In the genomic region with DNA sequence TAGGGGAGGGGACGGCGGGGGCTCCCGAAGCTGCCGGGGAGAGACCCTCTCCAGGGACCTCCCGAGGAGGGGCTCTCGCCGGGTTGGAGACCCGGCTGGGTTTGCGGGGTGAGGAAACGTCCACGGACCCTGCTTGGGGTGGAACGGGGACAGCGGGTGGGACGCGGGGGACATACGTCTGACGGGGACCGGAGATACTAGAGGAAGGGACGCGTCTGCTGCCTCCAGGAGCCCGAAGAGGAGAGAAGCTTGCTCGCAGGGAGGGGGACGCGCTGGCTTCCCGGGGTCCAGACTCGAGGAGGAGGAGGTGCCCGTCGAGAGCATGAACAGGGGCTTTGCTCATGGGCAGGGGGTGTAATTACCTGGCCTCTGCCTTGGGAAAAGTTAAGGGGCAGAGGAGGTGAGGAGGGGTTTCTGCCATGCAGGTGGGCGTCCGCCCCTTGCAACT, we compare ENCODE assay signal across 8 cellular contexts. TPM values are rescaled to one million over a fixed set of nuclear protein-coding genes. Genes with fewer than 3 reads are reported as not detected.
DNase-seq lines count a peak whose midpoint lies in the region; ATAC-seq and TF ChIP-seq lines count a peak whose summit lies in the region.

No MANE protein-coding gene starts in this region.

- no peak overlapping the region for H3K4me3 ChIP-seq in CD4-positive, CD25-positive, alpha-beta regulatory T cell (ENCODE audit: low read depth, low read length)
- peak overlapping the region; percentile 71 to 83 for H3K4me3 ChIP-seq in Panc1 (ENCODE audit: low read depth in 2 of 2, low read length in 2 of 2)

- peak in 2 of 3 donors; percentile 38 to 42 for DNase-seq in CD4-positive, CD25-positive, alpha-beta regulatory T cell
- DNase-seq in Panc1 (ENCODE audit: low read depth, low spot score) = no peak
- DNase-seq in dermis blood vessel endothelial cell = peak; percentile 23
- no peak for DNase-seq in naive B cell
- no peak for DNase-seq in kidney glomerular epithelial cell (lab: John Stamatoyannopoulos, UW)
- DNase-seq in activated CD4-positive, CD25-positive, alpha-beta regulatory T cell treated with anti-CD3 and anti-CD28 coated beads, Interleukin-2, amount 50 U/mL, for 72 hours = no peak

- H3K27ac Mint-ChIP-seq in CD4-positive, CD25-positive, alpha-beta regulatory T cell = peak overlapping the region in 2 of 3 donors; percentile 79 to 82
- peak overlapping the region in 2 of 6 donors; percentile 34 to 68 for H3K27ac Mint-ChIP-seq in naive B cell

- H3K9me3 Mint-ChIP-seq in CD4-positive, CD25-positive, alpha-beta regulatory T cell = no peaks in the 10 kb centered on the region
- H3K9me3 Mint-ChIP-seq in naive B cell = no peaks in the 10 kb centered on the region

- CTCF ChIA-PET in Panc1 (lab: Charles Lee) = interaction anchor here (0.6 to 2.3 kb wide), 4 partner anchors 16 to 1203 kb away, joined by 3 to 12 read pairs (median 5); no protein-coding TSS in a partner anchor

- no TSS peak for BruUV-seq in Panc1 (replicated peaks; lab: Mats Ljungman, UMichigan)

- H3K9me3 ChIP-seq in CD4-positive, CD25-positive, alpha-beta regulatory T cell (ENCODE audit: control insufficient read depth in 2 of 2, low read length in 2 of 2) = no peaks in the 10 kb centered on the region
- no peaks in the 10 kb centered on the region for H3K9me3 ChIP-seq in Panc1 (ENCODE audit: control insufficient read depth, insufficient read depth, low read depth, low read length)

- no peaks in the 10 kb centered on the region for H3K36me3 ChIP-seq in CD4-positive, CD25-positive, alpha-beta regulatory T cell (ENCODE audit: control insufficient read depth, insufficient read depth, low read length)
- H3K36me3 ChIP-seq in Panc1 (ENCODE audit: control insufficient read depth, insufficient read depth, low read length) = peaks cover 2% of the 10 kb centered on the region; the same call in 1 of the 2 replicates

- TF ChIP-seq CTCF in Panc1 (IDR thresholded peaks at IDR 0.05) = no peak

- H3K36me3 Mint-ChIP-seq in CD4-positive, CD25-positive, alpha-beta regulatory T cell = no peaks in the 10 kb centered on the region
- no peaks in the 10 kb centered on the region for H3K36me3 Mint-ChIP-seq in naive B cell

- H3K27me3 Mint-ChIP-seq in CD4-positive, CD25-positive, alpha-beta regulatory T cell = no peaks in the 10 kb centered on the region
- peaks cover 3 to 14% (median 7%) of the 10 kb centered on the region in 3 donors for H3K27me3 Mint-ChIP-seq in naive B cell

- H3K4me1 Mint-ChIP-seq in CD4-positive, CD25-positive, alpha-beta regulatory T cell = peaks cover 0 to 15% (median 3%) of the 10 kb centered on the region in 4 donors
- H3K4me1 Mint-ChIP-seq in naive B cell = peaks cover 12 to 22% (median 21%) of the 10 kb centered on the region in 3 donors

- H3K4me3 Mint-ChIP-seq in CD4-positive, CD25-positive, alpha-beta regulatory T cell = peak overlapping the region; percentile 86 to 91 (median 88)
- H3K4me3 Mint-ChIP-seq in naive B cell = peak overlapping the region; percentile 89 to 96 (median 92)

- H3K27ac ChIP-seq in CD4-positive, CD25-positive, alpha-beta regulatory T cell (ENCODE audit: insufficient read depth, low read length, poor library complexity, severe bottlenecking) = no peak overlapping the region
- peak overlapping the region; percentile 53 for H3K27ac ChIP-seq in Panc1 (ENCODE audit: low read length)

- H3K27me3 ChIP-seq in CD4-positive, CD25-positive, alpha-beta regulatory T cell (ENCODE audit: control insufficient read depth, insufficient read depth, low read length) = no peaks in the 10 kb centered on the region
- H3K27me3 ChIP-seq in Panc1 (ENCODE audit: control insufficient read depth, insufficient read depth, low read length) = no peaks in the 10 kb centered on the region

- in situ Hi-C loops in Panc1 (cut with HindIII; ENCODE audit: low pct_unique_long_range_greater_than_20kb, low sequenced_read_pairs) = no loop called here

- intact Hi-C loops in Panc1 (cut with micrococcal nuclease; ENCODE audit: unreplicated experiment) = no loop called here

- H3K4me1 ChIP-seq in CD4-positive, CD25-positive, alpha-beta regulatory T cell (ENCODE audit: control insufficient read depth, insufficient read depth, low read length, poor library complexity, severe bottlenecking) = peaks cover 17% of the 10 kb centered on the region
- H3K4me1 ChIP-seq in Panc1 (ENCODE audit: control insufficient read depth, insufficient read depth, low read length) = peaks cover 6% of the 10 kb centered on the region; the same call in 1 of the 2 replicates

- POLR2A ChIA-PET in Panc1 (lab: Charles Lee) = no interaction called here

- ATAC-seq in CD4-positive, CD25-positive, alpha-beta regulatory T cell (ENCODE audit: low read depth in 2 of 2) = peak; percentile 21 to 31
- ATAC-seq in GM19455 (IDR thresholded peaks at IDR 0.05; ENCODE audit: unreplicated experiment) (peak; percentile 22), Panc1 (peak; percentile 21; the same call in 1 of the 2 replicates), naive B cell (ENCODE audit: low read depth in 2 of 2) (peak; percentile 30 to 32), GM21526 (IDR thresholded peaks at IDR 0.05; ENCODE audit: low FRiP score, unreplicated experiment) (no peak)

RNA-seq across cellular contexts. Expression of gene DNMT3B, which starts 0.6 kb away (rescaled TPM):
- total RNA-seq in CD4-positive, CD25-positive, alpha-beta regulatory T cell = 0.47 TPM
- polyA plus RNA-seq in CD4-positive, CD25-positive, alpha-beta regulatory T cell = under 1 TPM in 1 of 4 donors, not detected in 3; 0.14 TPM
- 3.5 TPM for total RNA-seq in Panc1 (2021; ENCODE audit: unreplicated experiment)
- 2.1 TPM for polyA plus RNA-seq in Panc1 (2012; ENCODE audit: insufficient read length)
- 2.9 and 5.5 TPM in 2 replicates for total RNA-seq in dermis blood vessel endothelial cell
- polyA plus RNA-seq in naive B cell (ENCODE audit: low read depth in 6 of 6) = under 1 TPM in 3 of 6 donors, not detected in 3; 0.08 to 0.13 (median 0.10) TPM

RNA-seq across cellular contexts. Expression of gene COMMD7, which starts 19.5 kb away (rescaled TPM):
- 52.3 TPM for total RNA-seq in CD4-positive, CD25-positive, alpha-beta regulatory T cell
- polyA plus RNA-seq in CD4-positive, CD25-positive, alpha-beta regulatory T cell = 100 to 1,000 TPM; 120 to 157 (median 140) TPM
- total RNA-seq in Panc1 (2021; ENCODE audit: unreplicated experiment) (24.8 TPM), dermis blood vessel endothelial cell (24.4 and 28.1 TPM in 2 replicates)
- polyA plus RNA-seq in Panc1 (2012; ENCODE audit: insufficient read length) = 23.3 TPM
- 10 to 100 TPM; 80.6 to 96.9 (median 85.7) TPM for polyA plus RNA-seq in naive B cell (ENCODE audit: low read depth in 6 of 6)

RNA-seq across cellular contexts. Expression of gene MAPRE1, which starts 57.0 kb away (rescaled TPM):
- 114 TPM for total RNA-seq in CD4-positive, CD25-positive, alpha-beta regulatory T cell
- 10 to 100 TPM; 81.3 to 99.4 (median 92.6) TPM for polyA plus RNA-seq in CD4-positive, CD25-positive, alpha-beta regulatory T cell
- total RNA-seq in Panc1 (2021; ENCODE audit: unreplicated experiment) (160 TPM), dermis blood vessel endothelial cell (127 and 157 TPM in 2 replicates)
- 98.9 TPM for polyA plus RNA-seq in Panc1 (2012; ENCODE audit: insufficient read length)
- 10 to 100 TPM; 72.1 to 90.6 (median 85.3) TPM for polyA plus RNA-seq in naive B cell (ENCODE audit: low read depth in 6 of 6)

Comparison
In these comparisons a context has a peak if more than half of its experiments do, and no peak if none do; other contexts are left out.
1. DNase-seq: peak in CD4-positive, CD25-positive, alpha-beta regulatory T cell (2 of 3) and dermis blood vessel endothelial cell (single experiment); none in Panc1 (single experiment), naive B cell (single experiment), kidney glomerular epithelial cell (single experiment) and activated CD4-positive, CD25-positive, alpha-beta regulatory T cell treated with anti-CD3 and anti-CD28 coated beads, Interleukin-2, amount 50 U/mL, for 72 hours (single experiment).